ENCODE assay signal across 9 cellular contexts in genomic region chr3:49351521-49352011, GRCh38. TPM values are rescaled to one million over a fixed set of nuclear protein-coding genes. Genes with fewer than 3 reads are reported as not detected.
DNase-seq lines count a peak whose midpoint lies in the region; ATAC-seq and TF ChIP-seq lines count a peak whose summit lies in the region.
"Had no signal": no experiment of that assay in that cellular context is flagged by ENCODE, and none has a peak within 500 bp of the region (broad histone marks: within the 10 kb centered on the region; RNA-seq: fewer than 3 reads in every experiment).

No MANE protein-coding gene starts in this region.

- H3K4me2 ChIP-seq in OCI-LY1 (ENCODE audit: low read length) (no peak overlapping the region), neuronal stem cell (ENCODE audit: insufficient read depth, low read length, poor library complexity, severe bottlenecking) (no peak overlapping the region)

- no peaks in the 10 kb centered on the region for H3K36me3 ChIP-seq in CD4-positive, alpha-beta memory T cell (ENCODE audit: insufficient read depth, low read length)
- H3K36me3 ChIP-seq in OCI-LY1 (ENCODE audit: insufficient read depth, low read length), result peaks cover 11% of the 10 kb centered on the region; the same call in 1 of the 2 replicates
- H3K36me3 ChIP-seq in neuronal stem cell (replicated peaks in 1 of 2; ENCODE audit: control insufficient read depth in 2 of 2, insufficient read depth in 2 of 2, low read length in 2 of 2), result peaks cover 9 to 12% of the 10 kb centered on the region in 2 donors

- no peak overlapping the region for H3K18ac ChIP-seq in neuronal stem cell (ENCODE audit: low read length)

- H3K9ac ChIP-seq in OCI-LY1 (ENCODE audit: low read length) (peak overlapping the region; percentile 41; the same call in 1 of the 2 replicates), neuronal stem cell (ENCODE audit: low read depth, low read length, poor library complexity) (no peak overlapping the region)

- H3K4me3 ChIP-seq in CD4-positive, alpha-beta memory T cell (ENCODE audit: low read length in 2 of 2), result no peak overlapping the region
- H3K4me3 ChIP-seq in OCI-LY1 (ENCODE audit: low read depth, low read length, poor library complexity, severe bottlenecking), result no peak overlapping the region
- no peak overlapping the region for H3K4me3 ChIP-seq in epithelial cell of proximal tubule (ENCODE audit: low read depth, low read length)
- H3K4me3 ChIP-seq in neuronal stem cell (ENCODE audit: low read length in 2 of 2), result no peak overlapping the region

- H4K91ac ChIP-seq in neuronal stem cell (ENCODE audit: low read depth, low read length, poor library complexity), result no peak overlapping the region

- peaks cover 13% of the 10 kb centered on the region for H3K4me1 ChIP-seq in CD4-positive, alpha-beta memory T cell (ENCODE audit: insufficient read depth, low read length)
- H3K4me1 ChIP-seq in OCI-LY1 (ENCODE audit: insufficient read depth, low read length, severe bottlenecking) (peaks cover 20% of the 10 kb centered on the region), neuronal stem cell (ENCODE audit: control insufficient read depth in 2 of 2, insufficient read depth in 1 of 2, low read depth in 1 of 2, low read length in 2 of 2) (peaks cover 3 to 7% of the 10 kb centered on the region in 2 donors)

- intact Hi-C loops in CD4-positive, alpha-beta memory T cell (cut with micrococcal nuclease), result loop anchor here (1.0 kb wide), 1 partner anchor 11 kb away; the partner anchor contains the start of gene USP4

- H2AFZ ChIP-seq in OCI-LY1 (ENCODE audit: low read length), result no peak overlapping the region
- H2AFZ ChIP-seq in neuronal stem cell (ENCODE audit: low read length), result peak overlapping the region; percentile 83

- H3F3A ChIP-seq in OCI-LY1 (ENCODE audit: insufficient read depth, low read length), result no peaks in the 10 kb centered on the region

- CTCF ChIA-PET in CD4-positive, alpha-beta memory T cell (lab: Charles Lee; ENCODE audit: partially characterized antibody), result interaction anchor here (0.8 to 2.5 kb wide), 3 partner anchors 9 to 11 kb away, joined by 6 to 10 read pairs (median 7); partner anchors contain the start of gene USP4

- H2BK120ac ChIP-seq in neuronal stem cell (ENCODE audit: low read depth, low read length), result no peak overlapping the region

- H3K27me3 Mint-ChIP-seq in CD4-positive, alpha-beta memory T cell, result no peaks in the 10 kb centered on the region
- H3K27me3 Mint-ChIP-seq: activated naive CD4-positive, alpha-beta T cell treated with anti-CD3 and anti-CD28 coated beads, Interleukin-2, amount 50 U/mL, for 24 hours had no signal

- no peak overlapping the region for H2BK12ac ChIP-seq in neuronal stem cell (ENCODE audit: low read length)

- TF ChIP-seq CTCF in OCI-LY1 (IDR thresholded peaks at IDR 0.05; ENCODE audit: low read length), result no peak
- no peak for TF ChIP-seq CTCF in epithelial cell of proximal tubule (conservative IDR thresholded peaks at IDR 0.05; ENCODE audit: low read depth, low read length)

- H3K4ac ChIP-seq in neuronal stem cell (ENCODE audit: low read length), result no peak overlapping the region

- H3K27ac Mint-ChIP-seq in CD4-positive, alpha-beta memory T cell, result peak overlapping the region; percentile 36 to 84 (median 52)
- H3K27ac Mint-ChIP-seq: activated naive CD4-positive, alpha-beta T cell treated with anti-CD3 and anti-CD28 coated beads, Interleukin-2, amount 50 U/mL, for 24 hours had no signal

- no peaks in the 10 kb centered on the region for H3K9me3 ChIP-seq in CD4-positive, alpha-beta memory T cell (ENCODE audit: control insufficient read depth in 1 of 2, low read length in 2 of 2)
- H3K9me3 ChIP-seq in OCI-LY1 (ENCODE audit: low read length) (no peaks in the 10 kb centered on the region), neuronal stem cell (replicated peaks in 1 of 2; ENCODE audit: control insufficient read depth in 2 of 2, insufficient read depth in 1 of 2, low read depth in 1 of 2, low read length in 2 of 2) (peaks cover 0 to 4% of the 10 kb centered on the region in 2 donors)

- no peak overlapping the region for H2BK15ac ChIP-seq in neuronal stem cell (ENCODE audit: low read length)

- H3K9me3 Mint-ChIP-seq in CD4-positive, alpha-beta memory T cell, result peaks cover 0 to 1% (median 0%) of the 10 kb centered on the region in 8 donors
- H3K9me3 Mint-ChIP-seq: activated naive CD4-positive, alpha-beta T cell treated with anti-CD3 and anti-CD28 coated beads, Interleukin-2, amount 50 U/mL, for 24 hours had no signal

- DNase-seq in CD4-positive, alpha-beta memory T cell, result no peak
- DNase-seq in epithelial cell of proximal tubule (ENCODE audit: low read depth) (peak; percentile 91), neuronal stem cell (ENCODE audit: low spot score) (no peak)
- DNase-seq in stimulated activated CD4-positive, alpha-beta T cell treated with anti-CD3 and anti-CD28 coated beads, Interleukin-12 subunit alpha, Interleukin-12 subunit beta, amount 100 ng/mL, for 4 hours, result no peak
- no peak for DNase-seq in activated naive CD4-positive, alpha-beta T cell (lab: John Stamatoyannopoulos, UW)

- POLR2A ChIA-PET in CD4-positive, alpha-beta memory T cell (lab: Charles Lee; ENCODE audit: partially characterized antibody), result interaction anchor here (1.1 to 4.1 kb wide), 3 partner anchors 9 to 59 kb away, joined by 3 to 33 read pairs (median 3); partner anchors contain the start of gene USP4

- no peaks in the 10 kb centered on the region for H3K79me2 ChIP-seq in OCI-LY1 (ENCODE audit: insufficient read depth, low read length)

- H3K27me3 ChIP-seq in CD4-positive, alpha-beta memory T cell (ENCODE audit: insufficient read depth, low read length), result no peaks in the 10 kb centered on the region
- no peaks in the 10 kb centered on the region for H3K27me3 ChIP-seq in OCI-LY1 (ENCODE audit: insufficient read depth, low read length)
- H3K27me3 ChIP-seq in neuronal stem cell (ENCODE audit: control insufficient read depth in 3 of 3, insufficient read depth in 3 of 3, low read depth in 1 of 3, low read length in 3 of 3), result no peaks in the 10 kb centered on the region

- no peak overlapping the region for H2AK5ac ChIP-seq in neuronal stem cell (ENCODE audit: low read depth, low read length)

- no peak overlapping the region for H3K14ac ChIP-seq in neuronal stem cell (ENCODE audit: low read length)

- no peaks in the 10 kb centered on the region for H4K20me1 ChIP-seq in OCI-LY1 (ENCODE audit: insufficient read depth, low read length)

- peaks cover 10 to 30% (median 19%) of the 10 kb centered on the region in 4 donors for H3K4me1 Mint-ChIP-seq in CD4-positive, alpha-beta memory T cell

- peak overlapping the region in 5 of 8 donors; percentile 5 to 57 (median 16) for H3K4me3 Mint-ChIP-seq in CD4-positive, alpha-beta memory T cell
- H3K4me3 Mint-ChIP-seq: activated naive CD4-positive, alpha-beta T cell treated with anti-CD3 and anti-CD28 coated beads, Interleukin-2, amount 50 U/mL, for 24 hours had no signal

- H3K27ac ChIP-seq in CD4-positive, alpha-beta memory T cell (ENCODE audit: low read depth, low read length), result no peak overlapping the region
- H3K27ac ChIP-seq in OCI-LY1 (ENCODE audit: low read depth, low read length, poor library complexity, severe bottlenecking), result peak overlapping the region; percentile 63
- H3K27ac ChIP-seq in neuronal stem cell (replicated peaks; ENCODE audit: low read length), result peak overlapping the region; percentile 23

- no peak overlapping the region for H2BK5ac ChIP-seq in neuronal stem cell (ENCODE audit: low read length)

- WGBS in neuronal stem cell (ENCODE audit: extremely low coverage in 2 of 2, insufficient read length in 2 of 2, insufficient replicate concordance in 1 of 2), 2 donors, result no CpG with 5 or more reads among the region's 1 CpG

- peaks cover 5% of the 10 kb centered on the region in 2 donors for H3K36me3 Mint-ChIP-seq in CD4-positive, alpha-beta memory T cell

- ATAC-seq in GM18517 (IDR thresholded peaks at IDR 0.05; ENCODE audit: unreplicated experiment), result no peak
- no peak for ATAC-seq in GM21447 (IDR thresholded peaks at IDR 0.05; ENCODE audit: unreplicated experiment)

- no peaks in the 10 kb centered on the region for H3K9me2 ChIP-seq in OCI-LY1 (ENCODE audit: low read depth, low read length)

- no peak overlapping the region for H4K8ac ChIP-seq in neuronal stem cell (ENCODE audit: low read depth, low read length)

- H3K23ac ChIP-seq in neuronal stem cell (ENCODE audit: low read depth, low read length, poor library complexity), result no peak overlapping the region

- peaks cover 1% of the 10 kb centered on the region for H3K79me1 ChIP-seq in neuronal stem cell (ENCODE audit: low read depth, low read length)

RNA-seq across cellular contexts. Expression of gene GPX1, which starts 6.6 kb away (rescaled TPM):
- total RNA-seq in CD4-positive, alpha-beta memory T cell, result 10 to 100 TPM; 75.7 to 77.7 TPM
- 100 to 1,000 TPM; 124 to 177 TPM for polyA plus RNA-seq in CD4-positive, alpha-beta memory T cell
- total RNA-seq in epithelial cell of proximal tubule, result 339 and 557 TPM in 2 replicates
- polyA plus RNA-seq in neuronal stem cell (2013, experiment 1 of 2), result 175 TPM
- polyA plus RNA-seq in neuronal stem cell (2013, experiment 2 of 2), result 169 TPM

RNA-seq across cellular contexts. Expression of gene USP4, which starts 11.7 kb away (rescaled TPM):
- total RNA-seq in CD4-positive, alpha-beta memory T cell, result 100 to 1,000 TPM; 111 to 114 TPM
- 10 to 100 TPM; 73.2 to 75.4 TPM for polyA plus RNA-seq in CD4-positive, alpha-beta memory T cell
- total RNA-seq in epithelial cell of proximal tubule, result 6.2 and 8.7 TPM in 2 replicates
- polyA plus RNA-seq in neuronal stem cell (2013, experiment 1 of 2), result 29.8 TPM
- polyA plus RNA-seq in neuronal stem cell (2013, experiment 2 of 2), result 30.3 TPM

Comparison
In these comparisons a context has a peak if more than half of its experiments do, and no peak if none do; other contexts are left out.
1. RNA of gene USP4, which starts 11.7 kb away (total RNA-seq): 111 to 114 TPM in CD4-positive, alpha-beta memory T cell; 6.2 to 8.7 TPM in epithelial cell of proximal tubule; every median in the first group is over 10 times any median in the second.